ENCODE assay signal across 15 cellular contexts in genomic region chr16:88282221-88283041, GRCh38.
DNase-seq lines count a peak whose midpoint lies in the region; ATAC-seq and TF ChIP-seq lines count a peak whose summit lies in the region.
"Had no signal": no experiment of that assay in that cellular context is flagged by ENCODE, and none has a peak within 500 bp of the region (broad histone marks: within the 10 kb centered on the region; RNA-seq: fewer than 3 reads in every experiment).

No MANE protein-coding gene starts in this region.

- H3K4me1 ChIP-seq in right atrium auricular region (no peaks in the 10 kb centered on the region), upper lobe of left lung (no peaks in the 10 kb centered on the region)

- DNase-seq in Right ventricle myocardium inferior (ENCODE audit: missing footprints): no peak
- no peak for DNase-seq in right atrium auricular region (ENCODE audit: low spot score)
- peak; percentile 68 for DNase-seq in SW480 (ENCODE audit: low spot score)
- DNase-seq in left cardiac atrium: no peak
- DNase-seq in upper lobe of left lung: no peak
- DNase-seq in stimulated activated CD4-positive, alpha-beta T cell treated with anti-CD3 and anti-CD28 coated beads, Interleukin-4, amount 100 ng/mL, for 1 hour: no peak
- no peak for DNase-seq in hippocampal formation (lab: John Stamatoyannopoulos, UW)
- DNase-seq: activated CD8-positive, alpha-beta memory T cell treated with anti-CD3 and anti-CD28 coated beads, Interleukin-2, amount 50 U/mL, for 4 hours; activated naive CD8-positive, alpha-beta T cell treated with anti-CD3 and anti-CD28 coated beads, Interleukin-2, amount 50 U/mL, for 24 hours; dermis blood vessel endothelial cell; EL; RPMI8226; stimulated activated CD4-positive, alpha-beta T cell treated with anti-CD3 and anti-CD28 coated beads, Interleukin-2, amount 100 ng/mL, for 24 hours; stimulated activated naive B cell treated with anti-CD40 and anti-IgM and Interleukin-4, amounts not matched to agents 10 μg/mL and 1 μg/mL and 100 μg/mL, for 72 hours had no signal

- no peak overlapping the region for H3K27ac ChIP-seq in right atrium auricular region
- no peak overlapping the region for H3K27ac ChIP-seq in upper lobe of left lung

- intact Hi-C loops in Right ventricle myocardium inferior (cut with DNase I): no loop called here
- intact Hi-C loops in left cardiac atrium (cut with DNase I): no loop called here

- H3K36me3 ChIP-seq in right atrium auricular region (no peaks in the 10 kb centered on the region), upper lobe of left lung (no peaks in the 10 kb centered on the region)

- no peak for TF ChIP-seq CTCF in right atrium auricular region (IDR thresholded peaks at IDR 0.05)
- TF ChIP-seq CTCF in upper lobe of left lung (IDR thresholded peaks at IDR 0.05): no peak

- peaks cover 5 to 14% of the 10 kb centered on the region in 2 donors for H3K9me3 ChIP-seq in right atrium auricular region
- H3K9me3 ChIP-seq in upper lobe of left lung: peaks cover 5 to 18% (median 11%) of the 10 kb centered on the region in 4 donors

- no peak overlapping the region for H3K4me3 ChIP-seq in right atrium auricular region
- H3K4me3 ChIP-seq in upper lobe of left lung: no peak overlapping the region

- ATAC-seq in Right ventricle myocardium inferior: peak; percentile 31
- ATAC-seq in left cardiac atrium: peak; percentile 47 to 50
- ATAC-seq in upper lobe of left lung (ENCODE audit: low FRiP score in 2 of 2): peak; percentile 30 to 60
- no peak for ATAC-seq in GM18907 (IDR thresholded peaks at IDR 0.05; ENCODE audit: unreplicated experiment)
- ATAC-seq: activated naive CD8-positive, alpha-beta T cell treated with anti-CD3 and anti-CD28 coated beads, Interleukin-2, amount 50 U/mL, for 24 hours; stimulated activated naive B cell treated with anti-CD40 and anti-IgM and Interleukin-4, amounts not matched to agents 10 μg/mL and 1 μg/mL and 100 μg/mL, for 72 hours had no signal

- H3K27me3 ChIP-seq in right atrium auricular region (no peaks in the 10 kb centered on the region), upper lobe of left lung (no peaks in the 10 kb centered on the region)

- 59 to 60% methylated on average over 15 to 17 of the region's 17 CpGs for WGBS in upper lobe of left lung, 2 donors

- no peak for TF ChIP-seq POLR2A in upper lobe of left lung (IDR thresholded peaks at IDR 0.05)

- no peak for TF ChIP-seq EP300 in upper lobe of left lung (IDR thresholded peaks at IDR 0.05)
